In the genomic region with DNA sequence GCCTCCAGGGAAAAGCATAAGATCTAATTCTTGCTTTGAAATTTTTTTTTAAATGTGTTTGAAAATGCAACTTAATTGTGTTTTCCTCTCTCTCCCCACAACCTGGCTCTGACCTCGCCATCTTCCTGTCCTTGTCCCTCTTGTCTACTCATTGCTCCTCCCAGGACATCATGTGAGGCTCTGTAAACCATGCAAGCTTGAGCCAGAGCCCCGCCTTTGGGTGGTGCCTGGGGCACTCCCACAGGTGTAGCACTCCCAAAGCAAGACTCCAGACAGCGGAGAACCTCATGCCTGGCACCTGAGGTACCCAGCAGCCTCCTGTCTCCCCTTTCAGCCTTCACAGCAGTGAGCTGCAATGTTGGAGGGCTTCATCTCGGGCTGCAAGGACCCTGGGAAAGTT, we compare ENCODE assay signal across 2 cellular contexts.
TF ChIP-seq lines count a peak whose summit lies in the region.

No MANE protein-coding gene starts in this region.

TF ChIP-seq in HCT116, 20 proteins besides CTCF, POLR2A, EP300 and RAD21 (continued from another document):
- TF ChIP-seq, protein P1, sequence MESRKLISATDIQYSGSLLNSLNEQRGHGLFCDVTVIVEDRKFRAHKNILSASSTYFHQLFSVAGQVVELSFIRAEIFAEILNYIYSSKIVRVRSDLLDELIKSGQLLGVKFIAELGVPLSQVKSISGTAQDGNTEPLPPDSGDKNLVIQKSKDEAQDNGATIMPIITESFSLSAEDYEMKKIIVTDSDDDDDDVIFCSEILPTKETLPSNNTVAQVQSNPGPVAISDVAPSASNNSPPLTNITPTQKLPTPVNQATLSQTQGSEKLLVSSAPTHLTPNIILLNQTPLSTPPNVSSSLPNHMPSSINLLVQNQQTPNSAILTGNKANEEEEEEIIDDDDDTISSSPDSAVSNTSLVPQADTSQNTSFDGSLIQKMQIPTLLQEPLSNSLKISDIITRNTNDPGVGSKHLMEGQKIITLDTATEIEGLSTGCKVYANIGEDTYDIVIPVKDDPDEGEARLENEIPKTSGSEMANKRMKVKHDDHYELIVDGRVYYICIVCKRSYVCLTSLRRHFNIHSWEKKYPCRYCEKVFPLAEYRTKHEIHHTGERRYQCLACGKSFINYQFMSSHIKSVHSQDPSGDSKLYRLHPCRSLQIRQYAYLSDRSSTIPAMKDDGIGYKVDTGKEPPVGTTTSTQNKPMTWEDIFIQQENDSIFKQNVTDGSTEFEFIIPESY (IDR thresholded peaks at IDR 0.05; ENCODE audit: extremely low read depth, insufficient replicate concordance, low read length), result no peak
- TF ChIP-seq CEBPB (IDR thresholded peaks at IDR 0.05; ENCODE audit: low read depth) (no peak), SIN3A (IDR thresholded peaks at IDR 0.05; ENCODE audit: low read depth) (no peak), YY1 (IDR thresholded peaks at IDR 0.05; ENCODE audit: extremely low read depth, insufficient replicate concordance, low read depth, low read length) (no peak), ELF1 (IDR thresholded peaks at IDR 0.05; ENCODE audit: borderline replicate concordance, low read depth) (no peak), ZNF274 (IDR thresholded peaks at IDR 0.05; ENCODE audit: low read depth, low read length) (no peak), EZH2phosphoT487 (IDR thresholded peaks at IDR 0.05; ENCODE audit: borderline replicate concordance) (no peak), POLR2AphosphoS5 (IDR thresholded peaks at IDR 0.05; ENCODE audit: low read depth, low read length) (no peak), SRF (IDR thresholded peaks at IDR 0.05; ENCODE audit: low read depth) (no peak), JUND (IDR thresholded peaks at IDR 0.05) (no peak), EZH2 (IDR thresholded peaks at IDR 0.05) (no peak)
- TF ChIP-seq, protein P2, sequence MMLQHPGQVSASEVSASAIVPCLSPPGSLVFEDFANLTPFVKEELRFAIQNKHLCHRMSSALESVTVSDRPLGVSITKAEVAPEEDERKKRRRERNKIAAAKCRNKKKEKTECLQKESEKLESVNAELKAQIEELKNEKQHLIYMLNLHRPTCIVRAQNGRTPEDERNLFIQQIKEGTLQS (IDR thresholded peaks at IDR 0.05), result no peak
- TF ChIP-seq, protein P3, sequence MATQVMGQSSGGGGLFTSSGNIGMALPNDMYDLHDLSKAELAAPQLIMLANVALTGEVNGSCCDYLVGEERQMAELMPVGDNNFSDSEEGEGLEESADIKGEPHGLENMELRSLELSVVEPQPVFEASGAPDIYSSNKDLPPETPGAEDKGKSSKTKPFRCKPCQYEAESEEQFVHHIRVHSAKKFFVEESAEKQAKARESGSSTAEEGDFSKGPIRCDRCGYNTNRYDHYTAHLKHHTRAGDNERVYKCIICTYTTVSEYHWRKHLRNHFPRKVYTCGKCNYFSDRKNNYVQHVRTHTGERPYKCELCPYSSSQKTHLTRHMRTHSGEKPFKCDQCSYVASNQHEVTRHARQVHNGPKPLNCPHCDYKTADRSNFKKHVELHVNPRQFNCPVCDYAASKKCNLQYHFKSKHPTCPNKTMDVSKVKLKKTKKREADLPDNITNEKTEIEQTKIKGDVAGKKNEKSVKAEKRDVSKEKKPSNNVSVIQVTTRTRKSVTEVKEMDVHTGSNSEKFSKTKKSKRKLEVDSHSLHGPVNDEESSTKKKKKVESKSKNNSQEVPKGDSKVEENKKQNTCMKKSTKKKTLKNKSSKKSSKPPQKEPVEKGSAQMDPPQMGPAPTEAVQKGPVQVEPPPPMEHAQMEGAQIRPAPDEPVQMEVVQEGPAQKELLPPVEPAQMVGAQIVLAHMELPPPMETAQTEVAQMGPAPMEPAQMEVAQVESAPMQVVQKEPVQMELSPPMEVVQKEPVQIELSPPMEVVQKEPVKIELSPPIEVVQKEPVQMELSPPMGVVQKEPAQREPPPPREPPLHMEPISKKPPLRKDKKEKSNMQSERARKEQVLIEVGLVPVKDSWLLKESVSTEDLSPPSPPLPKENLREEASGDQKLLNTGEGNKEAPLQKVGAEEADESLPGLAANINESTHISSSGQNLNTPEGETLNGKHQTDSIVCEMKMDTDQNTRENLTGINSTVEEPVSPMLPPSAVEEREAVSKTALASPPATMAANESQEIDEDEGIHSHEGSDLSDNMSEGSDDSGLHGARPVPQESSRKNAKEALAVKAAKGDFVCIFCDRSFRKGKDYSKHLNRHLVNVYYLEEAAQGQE (IDR thresholded peaks at IDR 0.05; ENCODE audit: low read depth), result no peak
- TF ChIP-seq, protein P4, sequence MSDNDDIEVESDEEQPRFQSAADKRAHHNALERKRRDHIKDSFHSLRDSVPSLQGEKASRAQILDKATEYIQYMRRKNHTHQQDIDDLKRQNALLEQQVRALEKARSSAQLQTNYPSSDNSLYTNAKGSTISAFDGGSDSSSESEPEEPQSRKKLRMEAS (IDR thresholded peaks at IDR 0.05), result no peak

TF ChIP-seq in WTC11, 78 proteins besides CTCF, POLR2A, EP300 and RAD21:
- TF ChIP-seq, protein P5, sequence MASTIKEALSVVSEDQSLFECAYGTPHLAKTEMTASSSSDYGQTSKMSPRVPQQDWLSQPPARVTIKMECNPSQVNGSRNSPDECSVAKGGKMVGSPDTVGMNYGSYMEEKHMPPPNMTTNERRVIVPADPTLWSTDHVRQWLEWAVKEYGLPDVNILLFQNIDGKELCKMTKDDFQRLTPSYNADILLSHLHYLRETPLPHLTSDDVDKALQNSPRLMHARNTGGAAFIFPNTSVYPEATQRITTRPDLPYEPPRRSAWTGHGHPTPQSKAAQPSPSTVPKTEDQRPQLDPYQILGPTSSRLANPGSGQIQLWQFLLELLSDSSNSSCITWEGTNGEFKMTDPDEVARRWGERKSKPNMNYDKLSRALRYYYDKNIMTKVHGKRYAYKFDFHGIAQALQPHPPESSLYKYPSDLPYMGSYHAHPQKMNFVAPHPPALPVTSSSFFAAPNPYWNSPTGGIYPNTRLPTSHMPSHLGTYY (CRISPR knock-in tag; IDR thresholded peaks at IDR 0.05), result no peak
- TF ChIP-seq, protein P6, sequence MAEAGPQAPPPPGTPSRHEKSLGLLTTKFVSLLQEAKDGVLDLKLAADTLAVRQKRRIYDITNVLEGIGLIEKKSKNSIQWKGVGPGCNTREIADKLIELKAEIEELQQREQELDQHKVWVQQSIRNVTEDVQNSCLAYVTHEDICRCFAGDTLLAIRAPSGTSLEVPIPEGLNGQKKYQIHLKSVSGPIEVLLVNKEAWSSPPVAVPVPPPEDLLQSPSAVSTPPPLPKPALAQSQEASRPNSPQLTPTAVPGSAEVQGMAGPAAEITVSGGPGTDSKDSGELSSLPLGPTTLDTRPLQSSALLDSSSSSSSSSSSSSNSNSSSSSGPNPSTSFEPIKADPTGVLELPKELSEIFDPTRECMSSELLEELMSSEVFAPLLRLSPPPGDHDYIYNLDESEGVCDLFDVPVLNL (CRISPR knock-in tag; IDR thresholded peaks at IDR 0.05; ENCODE audit: borderline replicate concordance, low read depth), result no peak
- TF ChIP-seq, protein P7, sequence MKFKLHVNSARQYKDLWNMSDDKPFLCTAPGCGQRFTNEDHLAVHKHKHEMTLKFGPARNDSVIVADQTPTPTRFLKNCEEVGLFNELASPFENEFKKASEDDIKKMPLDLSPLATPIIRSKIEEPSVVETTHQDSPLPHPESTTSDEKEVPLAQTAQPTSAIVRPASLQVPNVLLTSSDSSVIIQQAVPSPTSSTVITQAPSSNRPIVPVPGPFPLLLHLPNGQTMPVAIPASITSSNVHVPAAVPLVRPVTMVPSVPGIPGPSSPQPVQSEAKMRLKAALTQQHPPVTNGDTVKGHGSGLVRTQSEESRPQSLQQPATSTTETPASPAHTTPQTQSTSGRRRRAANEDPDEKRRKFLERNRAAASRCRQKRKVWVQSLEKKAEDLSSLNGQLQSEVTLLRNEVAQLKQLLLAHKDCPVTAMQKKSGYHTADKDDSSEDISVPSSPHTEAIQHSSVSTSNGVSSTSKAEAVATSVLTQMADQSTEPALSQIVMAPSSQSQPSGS (CRISPR knock-in tag; IDR thresholded peaks at IDR 0.05; ENCODE audit: borderline replicate concordance, low read depth), result no peak
- TF ChIP-seq RORB (CRISPR knock-in tag; IDR thresholded peaks at IDR 0.05) (no peak), NFE2L1 (CRISPR knock-in tag; IDR thresholded peaks at IDR 0.05) (no peak), ZNF138 (CRISPR knock-in tag; conservative IDR thresholded peaks at IDR 0.05) (no peak), TEAD4 (CRISPR knock-in tag; IDR thresholded peaks at IDR 0.05) (no peak), ETV6 (CRISPR knock-in tag; IDR thresholded peaks at IDR 0.05) (no peak), ZNF121 (CRISPR knock-in tag; IDR thresholded peaks at IDR 0.05) (no peak), NFYB (CRISPR knock-in tag; conservative IDR thresholded peaks at IDR 0.05; ENCODE audit: low read depth) (no peak), TP53 (CRISPR knock-in tag; IDR thresholded peaks at IDR 0.05) (no peak), CREB1 (CRISPR knock-in tag; IDR thresholded peaks at IDR 0.05) (no peak), FOXP1 (CRISPR knock-in tag; IDR thresholded peaks at IDR 0.05; ENCODE audit: borderline replicate concordance) (no peak), FOXK1 (CRISPR knock-in tag; IDR thresholded peaks at IDR 0.05) (no peak)
- TF ChIP-seq, protein P8, sequence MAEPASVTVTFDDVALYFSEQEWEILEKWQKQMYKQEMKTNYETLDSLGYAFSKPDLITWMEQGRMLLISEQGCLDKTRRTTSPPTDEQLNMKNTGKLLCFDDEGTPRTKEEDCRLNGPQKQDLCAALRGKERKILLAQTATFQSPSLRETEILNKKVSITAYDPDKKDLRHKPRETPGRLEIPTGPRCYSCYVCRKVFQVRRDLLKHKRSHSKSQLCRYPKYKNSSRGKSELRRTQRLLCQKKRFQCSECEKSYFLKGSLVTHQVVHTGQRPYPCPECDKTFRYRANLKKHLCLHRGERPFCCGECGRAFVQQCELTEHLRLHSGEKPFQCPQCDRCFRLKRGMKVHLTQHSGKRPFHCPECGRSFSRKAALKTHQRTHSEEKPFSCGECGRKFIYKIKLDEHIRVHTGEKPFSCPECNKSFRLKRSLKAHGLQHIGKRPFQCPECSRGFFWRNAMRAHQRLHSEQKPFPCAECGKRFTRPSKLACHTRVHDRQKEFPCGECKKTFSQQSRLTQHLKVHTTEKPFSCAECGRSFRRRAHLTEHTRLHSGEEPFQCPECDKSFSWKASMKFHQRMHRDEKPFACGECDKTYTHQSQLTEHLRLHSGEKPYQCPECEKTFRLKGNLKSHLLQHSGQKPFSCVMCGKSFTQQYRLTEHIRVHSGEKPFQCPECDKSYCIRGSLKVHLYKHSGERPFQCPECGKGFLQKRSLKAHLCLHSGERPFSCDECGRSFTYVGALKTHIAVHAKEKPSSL (CRISPR knock-in tag; conservative IDR thresholded peaks at IDR 0.05), result no peak
- TF ChIP-seq, protein P9, sequence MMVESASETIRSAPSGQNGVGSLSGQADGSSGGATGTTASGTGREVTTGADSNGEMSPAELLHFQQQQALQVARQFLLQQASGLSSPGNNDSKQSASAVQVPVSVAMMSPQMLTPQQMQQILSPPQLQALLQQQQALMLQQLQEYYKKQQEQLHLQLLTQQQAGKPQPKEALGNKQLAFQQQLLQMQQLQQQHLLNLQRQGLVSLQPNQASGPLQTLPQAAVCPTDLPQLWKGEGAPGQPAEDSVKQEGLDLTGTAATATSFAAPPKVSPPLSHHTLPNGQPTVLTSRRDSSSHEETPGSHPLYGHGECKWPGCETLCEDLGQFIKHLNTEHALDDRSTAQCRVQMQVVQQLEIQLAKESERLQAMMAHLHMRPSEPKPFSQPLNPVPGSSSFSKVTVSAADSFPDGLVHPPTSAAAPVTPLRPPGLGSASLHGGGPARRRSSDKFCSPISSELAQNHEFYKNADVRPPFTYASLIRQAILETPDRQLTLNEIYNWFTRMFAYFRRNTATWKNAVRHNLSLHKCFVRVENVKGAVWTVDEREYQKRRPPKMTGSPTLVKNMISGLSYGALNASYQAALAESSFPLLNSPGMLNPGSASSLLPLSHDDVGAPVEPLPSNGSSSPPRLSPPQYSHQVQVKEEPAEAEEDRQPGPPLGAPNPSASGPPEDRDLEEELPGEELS (CRISPR knock-in tag; IDR thresholded peaks at IDR 0.05), result no peak
